9 cellular contexts compared by ENCODE assay signal in the genomic region with DNA sequence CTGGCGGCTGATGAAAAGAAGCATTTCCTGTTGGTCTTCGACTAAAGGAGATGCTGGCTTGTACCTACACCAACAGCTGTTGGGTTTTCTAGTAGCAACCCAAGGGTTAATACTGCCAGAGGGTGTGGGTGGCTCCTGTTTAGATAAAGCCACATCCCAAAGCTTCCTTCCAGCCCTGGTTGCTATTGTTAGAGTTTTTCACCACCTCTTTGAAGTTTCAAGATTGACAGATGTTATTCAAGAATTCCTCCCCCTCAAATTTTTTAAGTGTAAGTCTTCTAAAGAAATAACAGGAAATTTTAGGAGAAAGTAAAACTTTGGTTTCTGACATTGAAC.
DNase-seq lines count a peak whose midpoint lies in the region; ATAC-seq and TF ChIP-seq lines count a peak whose summit lies in the region.
"Had no signal": no experiment of that assay in that cellular context is flagged by ENCODE, and none has a peak within 500 bp of the region (broad histone marks: within the 10 kb centered on the region; RNA-seq: fewer than 3 reads in every experiment).

No MANE protein-coding gene starts in this region.

- H3K27me3 Mint-ChIP-seq in activated naive CD4-positive, alpha-beta T cell treated with anti-CD3 and anti-CD28 coated beads for 36 hours (ENCODE audit: low read depth): no peaks in the 10 kb centered on the region
- no peaks in the 10 kb centered on the region for H3K27me3 Mint-ChIP-seq in T-helper 2 cell treated with Interferon-gamma antibody and Interleukin-4, amounts not matched to agents 5 μg/mL and 100 μg/mL, for 36 hours (ENCODE audit: low read depth)

- H3K4me3 ChIP-seq in subcutaneous abdominal adipose tissue (ENCODE audit: low read depth in 1 of 5, low read length in 5 of 5) (no peak overlapping the region), ascending aorta (no peak overlapping the region)

- CTCF ChIA-PET in activated naive CD4-positive, alpha-beta T cell treated with anti-CD3 and anti-CD28 coated beads for 36 hours (lab: Charles Lee): no interaction called here

- peaks cover 70% of the 10 kb centered on the region for H3K36me3 Mint-ChIP-seq in activated naive CD4-positive, alpha-beta T cell treated with anti-CD3 and anti-CD28 coated beads for 36 hours (ENCODE audit: low read depth)
- H3K36me3 Mint-ChIP-seq in T-helper 2 cell treated with Interferon-gamma antibody and Interleukin-4, amounts not matched to agents 5 μg/mL and 100 μg/mL, for 36 hours (ENCODE audit: low read depth): peaks cover 52% of the 10 kb centered on the region

- H3K9me3 Mint-ChIP-seq in activated naive CD4-positive, alpha-beta T cell treated with anti-CD3 and anti-CD28 coated beads for 36 hours: no peaks in the 10 kb centered on the region
- H3K9me3 Mint-ChIP-seq in T-helper 2 cell treated with Interferon-gamma antibody and Interleukin-4, amounts not matched to agents 5 μg/mL and 100 μg/mL, for 36 hours: no peaks in the 10 kb centered on the region

- peaks cover 95% of the 10 kb centered on the region for H3K4me1 Mint-ChIP-seq in activated naive CD4-positive, alpha-beta T cell treated with anti-CD3 and anti-CD28 coated beads for 36 hours (ENCODE audit: low read depth)
- peaks cover 87% of the 10 kb centered on the region for H3K4me1 Mint-ChIP-seq in T-helper 2 cell treated with Interferon-gamma antibody and Interleukin-4, amounts not matched to agents 5 μg/mL and 100 μg/mL, for 36 hours (ENCODE audit: low read depth)

- no peak for TF ChIP-seq CTCF in ascending aorta (IDR thresholded peaks at IDR 0.05)

- intact Hi-C loops in activated naive CD4-positive, alpha-beta T cell treated with anti-CD3 and anti-CD28 coated beads for 36 hours (cut with micrococcal nuclease): loop anchor here (1.0 to 10.0 kb wide), 4 partner anchors 9 to 1088 kb away; no protein-coding TSS in a partner anchor
- intact Hi-C loops in left ventricle myocardium superior (cut with micrococcal nuclease) (no loop called here), sciatic nerve (cut with DNase I) (no loop called here), ascending aorta (cut with DNase I) (no loop called here)

- no peaks in the 10 kb centered on the region for H3K9me3 ChIP-seq in subcutaneous abdominal adipose tissue (ENCODE audit: control insufficient read depth in 5 of 5, low read length in 5 of 5)
- H3K9me3 ChIP-seq in ascending aorta: no peaks in the 10 kb centered on the region

- H3K4me3 Mint-ChIP-seq in activated naive CD4-positive, alpha-beta T cell treated with anti-CD3 and anti-CD28 coated beads for 36 hours: peak overlapping the region; percentile 15
- peak overlapping the region; percentile 59 for H3K4me3 Mint-ChIP-seq in T-helper 2 cell treated with Interferon-gamma antibody and Interleukin-4, amounts not matched to agents 5 μg/mL and 100 μg/mL, for 36 hours

- H3K4me1 ChIP-seq in subcutaneous abdominal adipose tissue (ENCODE audit: control insufficient read depth in 5 of 5, insufficient read depth in 5 of 5, low read length in 5 of 5): peaks cover 1 to 42% (median 21%) of the 10 kb centered on the region in 5 donors
- H3K4me1 ChIP-seq in ascending aorta: peaks cover 0 to 29% of the 10 kb centered on the region in 2 donors

- H3K27ac ChIP-seq in subcutaneous abdominal adipose tissue (ENCODE audit: low read depth, low read length): peak overlapping the region; percentile 61
- no peak overlapping the region for H3K27ac ChIP-seq in ascending aorta

- peak overlapping the region; percentile 93 for H3K27ac Mint-ChIP-seq in activated naive CD4-positive, alpha-beta T cell treated with anti-CD3 and anti-CD28 coated beads for 36 hours
- peak overlapping the region; percentile 82 for H3K27ac Mint-ChIP-seq in T-helper 2 cell treated with Interferon-gamma antibody and Interleukin-4, amounts not matched to agents 5 μg/mL and 100 μg/mL, for 36 hours

- ATAC-seq in left ventricle myocardium superior (peak; percentile 53), sciatic nerve (no peak)

- no peaks in the 10 kb centered on the region for H3K27me3 ChIP-seq in subcutaneous abdominal adipose tissue (ENCODE audit: control insufficient read depth in 5 of 5, insufficient read depth in 4 of 5, low read length in 5 of 5)
- H3K27me3 ChIP-seq in ascending aorta: no peaks in the 10 kb centered on the region

- peak; percentile 67 for DNase-seq in activated naive CD4-positive, alpha-beta T cell treated with anti-CD3 and anti-CD28 coated beads for 36 hours
- DNase-seq in activated naive CD4-positive, alpha-beta T cell (lab: John Stamatoyannopoulos, UW): no peak
- peak; percentile 48 for DNase-seq in T-helper 2 cell treated with Interferon-gamma antibody and Interleukin-4, amounts not matched to agents 5 μg/mL and 100 μg/mL, for 36 hours (ENCODE audit: low spot score)
- DNase-seq in left ventricle myocardium superior: no peak
- no peak for DNase-seq in T-helper 9 cell
- no peak for DNase-seq in sciatic nerve (ENCODE audit: low spot score)
- DNase-seq in ascending aorta (ENCODE audit: low spot score in 2 of 2): no peak
- DNase-seq: NCI-H1092 treated with DMSO at 0.1 percent for 48 hours had no signal

- peaks cover 5 to 40% (median 25%) of the 10 kb centered on the region in 5 donors for H3K36me3 ChIP-seq in subcutaneous abdominal adipose tissue (ENCODE audit: control insufficient read depth in 5 of 5, insufficient read depth in 5 of 5, low read length in 5 of 5)
- peaks cover 26 to 44% of the 10 kb centered on the region in 2 donors for H3K36me3 ChIP-seq in ascending aorta

- H3K9ac ChIP-seq in subcutaneous abdominal adipose tissue (ENCODE audit: low read length in 5 of 5): no peak overlapping the region

Comparison
In these comparisons a context has a peak if more than half of its experiments do, and no peak if none do; other contexts are left out.
1. DNase-seq: peak in activated naive CD4-positive, alpha-beta T cell treated with anti-CD3 and anti-CD28 coated beads for 36 hours (single experiment) and T-helper 2 cell treated with Interferon-gamma antibody and Interleukin-4, amounts not matched to agents 5 μg/mL and 100 μg/mL, for 36 hours (single experiment); none in activated naive CD4-positive, alpha-beta T cell (0 of 4), left ventricle myocardium superior (single experiment), T-helper 9 cell (single experiment), sciatic nerve (single experiment) and ascending aorta (0 of 2).